In genomic region chr1:56578664-56578962, GRCh38 we compare ENCODE assay signal across 8 cellular contexts. TPM values are rescaled to one million over a fixed set of nuclear protein-coding genes. Genes with fewer than 3 reads are reported as not detected.
A peak's percentile ranks its signal among the peaks of the same experiment; 100 is the strongest.
DNase-seq lines count a peak whose midpoint lies in the region; ATAC-seq and TF ChIP-seq lines count a peak whose summit lies in the region.

No MANE protein-coding gene starts in this region.

- POLR2A ChIA-PET in CD8-positive, alpha-beta memory T cell (lab: Charles Lee), result no interaction called here

- H3K27me3 ChIP-seq in NT2/D1 (ENCODE audit: insufficient read depth, insufficient read length), result no peaks in the 10 kb centered on the region
- peaks cover 10% of the 10 kb centered on the region for H3K27me3 ChIP-seq in CD8-positive, alpha-beta memory T cell (ENCODE audit: insufficient read depth, low read length, poor library complexity, severe bottlenecking)

- CTCF ChIA-PET in CD8-positive, alpha-beta memory T cell (lab: Charles Lee), result no interaction called here

- H3K9me3 ChIP-seq in NT2/D1 (ENCODE audit: insufficient read depth, low read length), result no peaks in the 10 kb centered on the region
- H3K9me3 ChIP-seq in CD8-positive, alpha-beta memory T cell (ENCODE audit: low read length), result no peaks in the 10 kb centered on the region

- peak overlapping the region; percentile 93 to 99 (median 98) for H3K27ac Mint-ChIP-seq in nephron
- H3K27ac Mint-ChIP-seq in CD8-positive, alpha-beta memory T cell, result no peak overlapping the region

- peaks cover 4% of the 10 kb centered on the region for H3K4me1 ChIP-seq in NT2/D1 (ENCODE audit: insufficient read depth, insufficient read length)
- H3K4me1 ChIP-seq in CD8-positive, alpha-beta memory T cell (ENCODE audit: insufficient read depth, low read length), result no peaks in the 10 kb centered on the region

- peak overlapping the region; percentile 93 to 100 (median 93) for H3K4me3 Mint-ChIP-seq in nephron
- H3K4me3 Mint-ChIP-seq in CD8-positive, alpha-beta memory T cell, result peak overlapping the region in 2 of 7 donors; percentile 9 to 43

- H3K4me3 ChIP-seq in GM12864 (ENCODE audit: low read depth, low read length) (peak overlapping the region; percentile 58), NT2/D1 (ENCODE audit: insufficient read length, low read depth) (peak overlapping the region; percentile 99)
- H3K4me3 ChIP-seq in CD8-positive, alpha-beta memory T cell (ENCODE audit: low read length), result no peak overlapping the region

- peaks cover under 1% of the 10 kb centered on the region for H3K36me3 Mint-ChIP-seq in nephron (ENCODE audit: low read depth)
- no peaks in the 10 kb centered on the region for H3K36me3 Mint-ChIP-seq in CD8-positive, alpha-beta memory T cell

- H3K27ac ChIP-seq in epithelial cell of prostate, result peak overlapping the region; percentile 15
- no peak overlapping the region for H3K27ac ChIP-seq in CD8-positive, alpha-beta memory T cell (ENCODE audit: low read depth, low read length)

- no peak for ATAC-seq in activated CD4-positive, CD25-positive, alpha-beta regulatory T cell treated with anti-CD3 and anti-CD28 coated beads, Interleukin-2, amount 50 U/mL, for 24 hours

- H3K27me3 Mint-ChIP-seq in nephron (ENCODE audit: low read depth), result no peaks in the 10 kb centered on the region
- H3K27me3 Mint-ChIP-seq in CD8-positive, alpha-beta memory T cell, result peaks cover 35 to 59% of the 10 kb centered on the region in 2 donors

- peak overlapping the region; percentile 100 for H3K9ac ChIP-seq in NT2/D1 (ENCODE audit: insufficient read length, low read depth)

- TF ChIP-seq CTCF in GM12864 (IDR thresholded peaks at IDR 0.05; ENCODE audit: low read depth, low read length, missing control alignments), result no peak
- TF ChIP-seq CTCF in nephron (IDR thresholded peaks at IDR 0.05; ENCODE audit: unreplicated experiment in 3 of 3), result no peak

- peaks cover 54% of the 10 kb centered on the region for H3K4me1 Mint-ChIP-seq in nephron
- H3K4me1 Mint-ChIP-seq in CD8-positive, alpha-beta memory T cell, result peaks cover 0 to 8% (median 0%) of the 10 kb centered on the region in 3 donors

- H3K36me3 ChIP-seq in NT2/D1 (ENCODE audit: insufficient read depth, insufficient read length, low read length), result peaks cover 31% of the 10 kb centered on the region
- no peaks in the 10 kb centered on the region for H3K36me3 ChIP-seq in CD8-positive, alpha-beta memory T cell (ENCODE audit: insufficient read depth, low read length)

- no peaks in the 10 kb centered on the region for H3K9me3 Mint-ChIP-seq in nephron
- peaks cover 0 to 1% (median 0%) of the 10 kb centered on the region in 5 donors for H3K9me3 Mint-ChIP-seq in CD8-positive, alpha-beta memory T cell

- DNase-seq in GM12864 (ENCODE audit: low read depth) (no peak), NT2/D1 (ENCODE audit: low read depth, low spot score) (no peak), epithelial cell of prostate (ENCODE audit: low read depth, low spot score) (no peak), ureter (ENCODE audit: low spot score) (no peak)
- DNase-seq in activated CD4-positive, alpha-beta T cell treated with anti-CD3 and anti-CD28 coated beads, Interleukin-2, amount 50 U/mL, for 48 hours, result no peak
- DNase-seq in CD8-positive, alpha-beta memory T cell, result no peak

RNA-seq across cellular contexts. Expression of gene PLPP3, which starts 0.8 kb away (rescaled TPM):
- 109 TPM for total RNA-seq in ureter
- total RNA-seq in CD8-positive, alpha-beta memory T cell, result under 1 TPM; 0.22 to 0.24 TPM
- polyA plus RNA-seq in CD8-positive, alpha-beta memory T cell, result not detected

Comparison
In these comparisons a context has a peak if more than half of its experiments do, and no peak if none do; other contexts are left out.
1. H3K27ac Mint-ChIP-seq: peak in nephron (3 of 3); none in CD8-positive, alpha-beta memory T cell (0 of 8).
2. RNA of gene PLPP3, which starts 0.8 kb away (total RNA-seq): 109 TPM in ureter (single experiment); 0.22 to 0.24 TPM in CD8-positive, alpha-beta memory T cell; every median in the first group is over 10 times any median in the second.